17 cellular contexts compared by ENCODE assay signal in genomic region chr13:109750376-109750775, GRCh38.
"Had no signal": no experiment of that assay in that cellular context is flagged by ENCODE, and none has a peak within 500 bp of the region (broad histone marks: within the 10 kb centered on the region; RNA-seq: fewer than 3 reads in every experiment).

No MANE protein-coding gene starts in this region.

- H3K27me3 ChIP-seq: pancreas, right lobe of liver, tibial artery, upper lobe of left lung, vagina had no signal

- ATAC-seq: heart right ventricle; natural killer cell treated with Interleukin-12 subunit alpha and Interleukin-12 subunit beta and Interleukin-15 and Interleukin-18, amount 100 ng/mL, for 72 hours; pancreas; right lobe of liver; stimulated activated effector memory CD8-positive, alpha-beta T cell treated with anti-CD3 and anti-CD28 coated beads, Interleukin-12 subunit alpha, Interleukin-12 subunit beta, amount 100 ng/mL, for 72 hours had no signal

- H3K36me3 ChIP-seq: prostate gland had no signal

- H3K4me3 Mint-ChIP-seq: dendritic cell treated with granulocyte-macrophage colony-stimulating factor and Interleukin-4, amounts not matched to agents 40 ng/mL and 50 ng/mL, for 4 days; mesothelial cell of epicardium; natural killer cell treated with Interleukin-12 subunit alpha and Interleukin-12 subunit beta and Interleukin-15 and Interleukin-18, amount 100 ng/mL, for 72 hours; stimulated activated effector memory CD8-positive, alpha-beta T cell treated with anti-CD3 and anti-CD28 coated beads, Interleukin-12 subunit alpha, Interleukin-12 subunit beta, amount 100 ng/mL, for 72 hours; stimulated activated naive CD8-positive, alpha-beta T cell treated with anti-CD3 and anti-CD28 coated beads, Interleukin-15, Interleukin-2, amounts not matched to agents 100 ng/mL and 50 ng/mL, for 24 hours had no signal

- H3K9me3 ChIP-seq: heart right ventricle, pancreas, prostate gland, right lobe of liver, upper lobe of left lung, vagina had no signal

- H3K4me1 ChIP-seq: pancreas, prostate gland, right lobe of liver, tibial artery, upper lobe of left lung, vagina had no signal

- H3K27ac ChIP-seq: heart right ventricle, pancreas, prostate gland, right lobe of liver, tibial artery, upper lobe of left lung, vagina had no signal

- H3K27me3 Mint-ChIP-seq: dendritic cell treated with granulocyte-macrophage colony-stimulating factor and Interleukin-4, amounts not matched to agents 40 ng/mL and 50 ng/mL, for 4 days; stimulated activated naive CD8-positive, alpha-beta T cell treated with anti-CD3 and anti-CD28 coated beads, Interleukin-15, Interleukin-2, amounts not matched to agents 100 ng/mL and 50 ng/mL, for 24 hours had no signal

- H3K9me3 Mint-ChIP-seq: dendritic cell treated with granulocyte-macrophage colony-stimulating factor and Interleukin-4, amounts not matched to agents 40 ng/mL and 50 ng/mL, for 4 days; mesothelial cell of epicardium; natural killer cell treated with Interleukin-12 subunit alpha and Interleukin-12 subunit beta and Interleukin-15 and Interleukin-18, amount 100 ng/mL, for 72 hours; stimulated activated effector memory CD8-positive, alpha-beta T cell treated with anti-CD3 and anti-CD28 coated beads, Interleukin-12 subunit alpha, Interleukin-12 subunit beta, amount 100 ng/mL, for 72 hours; stimulated activated naive CD8-positive, alpha-beta T cell treated with anti-CD3 and anti-CD28 coated beads, Interleukin-15, Interleukin-2, amounts not matched to agents 100 ng/mL and 50 ng/mL, for 24 hours had no signal

- DNase-seq: heart right ventricle; hypothalamus; kidney glomerular epithelial cell; occipital lobe; pancreas; right lobe of liver; stimulated activated CD4-positive, alpha-beta T cell treated with anti-CD3 and anti-CD28 coated beads, Interleukin-4, amount 100 ng/mL, for 1 hour; stimulated activated CD8-positive, alpha-beta memory T cell treated with anti-CD3 and anti-CD28 coated beads, Interleukin-4, amount 100 ng/mL, for 48 hours; tibial artery; upper lobe of left lung had no signal

- H3K4me3 ChIP-seq: heart right ventricle, pancreas, prostate gland, right lobe of liver, tibial artery, upper lobe of left lung, vagina had no signal

- H3K27ac Mint-ChIP-seq: dendritic cell treated with granulocyte-macrophage colony-stimulating factor and Interleukin-4, amounts not matched to agents 40 ng/mL and 50 ng/mL, for 4 days; mesothelial cell of epicardium; natural killer cell treated with Interleukin-12 subunit alpha and Interleukin-12 subunit beta and Interleukin-15 and Interleukin-18, amount 100 ng/mL, for 72 hours; stimulated activated effector memory CD8-positive, alpha-beta T cell treated with anti-CD3 and anti-CD28 coated beads, Interleukin-12 subunit alpha, Interleukin-12 subunit beta, amount 100 ng/mL, for 72 hours; stimulated activated naive CD8-positive, alpha-beta T cell treated with anti-CD3 and anti-CD28 coated beads, Interleukin-15, Interleukin-2, amounts not matched to agents 100 ng/mL and 50 ng/mL, for 24 hours had no signal

- H3K36me3 Mint-ChIP-seq: natural killer cell treated with Interleukin-12 subunit alpha and Interleukin-12 subunit beta and Interleukin-15 and Interleukin-18, amount 100 ng/mL, for 72 hours had no signal

- H3K4me1 Mint-ChIP-seq: mesothelial cell of epicardium; stimulated activated effector memory CD8-positive, alpha-beta T cell treated with anti-CD3 and anti-CD28 coated beads, Interleukin-12 subunit alpha, Interleukin-12 subunit beta, amount 100 ng/mL, for 72 hours had no signal
